In the genomic region with DNA sequence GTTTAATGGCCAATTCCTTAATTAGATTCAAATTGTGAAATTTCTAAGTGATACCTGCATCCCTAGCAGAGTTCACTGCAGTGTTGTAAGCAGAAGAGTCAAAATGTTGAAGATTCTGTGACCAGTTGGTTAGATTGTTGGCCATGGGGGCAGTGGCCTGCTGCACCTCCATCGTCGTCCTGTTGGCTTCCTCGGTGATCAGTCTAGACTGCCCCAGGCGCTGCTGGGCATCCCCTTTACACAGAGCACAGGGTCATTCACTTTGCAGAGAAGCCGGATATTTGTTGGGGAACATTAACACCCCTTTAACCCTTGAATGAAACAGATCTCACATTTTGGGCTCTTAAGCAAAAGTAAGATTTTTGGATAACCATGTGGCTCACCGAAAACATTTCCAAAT, we compare ENCODE assay signal across 16 cellular contexts.
DNase-seq lines count a peak whose midpoint lies in the region; ATAC-seq and TF ChIP-seq lines count a peak whose summit lies in the region.
"Had no signal": no experiment of that assay in that cellular context is flagged by ENCODE, and none has a peak within 500 bp of the region (broad histone marks: within the 10 kb centered on the region; RNA-seq: fewer than 3 reads in every experiment).

No MANE protein-coding gene starts in this region.

- H3K36me3 Mint-ChIP-seq in endodermal cell (ENCODE audit: low read depth), result no peaks in the 10 kb centered on the region
- no peaks in the 10 kb centered on the region for H3K36me3 Mint-ChIP-seq in activated CD8-positive, alpha-beta memory T cell treated with anti-CD3 and anti-CD28 coated beads, Interleukin-2, amount 10 ng/mL, durations not matched to agents 7 days and 5 days
- no peaks in the 10 kb centered on the region for H3K36me3 Mint-ChIP-seq in activated naive CD8-positive, alpha-beta T cell treated with anti-CD3 and anti-CD28 coated beads, Interleukin-2, amount 50 U/mL, for 24 hours (ENCODE audit: low read depth)
- H3K36me3 Mint-ChIP-seq: CD14-positive monocyte; CD4-positive, alpha-beta memory T cell had no signal

- peaks cover 12% of the 10 kb centered on the region for H3K9me1 ChIP-seq in IMR-90 (ENCODE audit: insufficient read depth, low read length)

- peak overlapping the region; percentile 18 for H2AFZ ChIP-seq in IMR-90 (replicated peaks; ENCODE audit: low read length, poor library complexity)

- no peak overlapping the region for H3K27ac Mint-ChIP-seq in endodermal cell
- no peak overlapping the region for H3K27ac Mint-ChIP-seq in activated CD8-positive, alpha-beta memory T cell treated with anti-CD3 and anti-CD28 coated beads, Interleukin-2, amount 10 ng/mL, durations not matched to agents 7 days and 5 days
- no peak overlapping the region for H3K27ac Mint-ChIP-seq in activated naive CD8-positive, alpha-beta T cell treated with anti-CD3 and anti-CD28 coated beads, Interleukin-2, amount 50 U/mL, for 24 hours
- H3K27ac Mint-ChIP-seq: CD14-positive monocyte; CD4-positive, alpha-beta memory T cell had no signal

- TF ChIP-seq RAD21 in IMR-90 (IDR thresholded peaks at IDR 0.05; ENCODE audit: low read length), result no peak

- H4K5ac ChIP-seq in IMR-90 (ENCODE audit: low read depth, low read length), result no peak overlapping the region

- H3K27ac ChIP-seq in IMR-90 (ENCODE audit: insufficient read depth, low read length) (no peak overlapping the region), endodermal cell (ENCODE audit: low read depth, low read length) (no peak overlapping the region), rectal smooth muscle tissue (ENCODE audit: low read depth, low read length) (peak overlapping the region; percentile 27)
- H3K27ac ChIP-seq: BLaER1 had no signal

- H3K36me3 ChIP-seq in IMR-90 (ENCODE audit: control insufficient read depth, insufficient read depth, low read length) (peaks cover 27% of the 10 kb centered on the region), endodermal cell (ENCODE audit: control insufficient read depth, insufficient read depth, low read length) (no peaks in the 10 kb centered on the region), rectal smooth muscle tissue (ENCODE audit: control insufficient read depth, insufficient read depth, low read length) (peaks cover 6% of the 10 kb centered on the region)
- H3K36me3 ChIP-seq: BLaER1 had no signal

- H2BK5ac ChIP-seq in IMR-90 (ENCODE audit: low read depth, low read length, poor library complexity, severe bottlenecking), result no peak overlapping the region

- H3K23ac ChIP-seq in IMR-90 (ENCODE audit: low read depth, low read length), result no peak overlapping the region

- H2AK9ac ChIP-seq in IMR-90 (replicated peaks; ENCODE audit: low read depth, low read length, poor library complexity), result peak overlapping the region; percentile 33

- H3K79me1 ChIP-seq in IMR-90 (ENCODE audit: low read depth in 1 of 2, low read length in 2 of 2), result no peaks in the 10 kb centered on the region

- TF ChIP-seq CTCF in IMR-90 (conservative IDR thresholded peaks at IDR 0.05; ENCODE audit: low read depth, low read length), result no peak
- TF ChIP-seq CTCF in endodermal cell (conservative IDR thresholded peaks at IDR 0.05), result peak; percentile 32

- H3K27me3 Mint-ChIP-seq in endodermal cell (ENCODE audit: insufficient read depth), result no peaks in the 10 kb centered on the region
- peaks cover 27% of the 10 kb centered on the region for H3K27me3 Mint-ChIP-seq in activated CD8-positive, alpha-beta memory T cell treated with anti-CD3 and anti-CD28 coated beads, Interleukin-2, amount 10 ng/mL, durations not matched to agents 7 days and 5 days
- H3K27me3 Mint-ChIP-seq in activated naive CD8-positive, alpha-beta T cell treated with anti-CD3 and anti-CD28 coated beads, Interleukin-2, amount 50 U/mL, for 24 hours, result peaks cover 6% of the 10 kb centered on the region

- intact Hi-C loops in IMR-90 (cut with micrococcal nuclease), result loop anchor here (5.0 kb wide), 1 partner anchor 36 kb away; no protein-coding TSS in a partner anchor

- H3K4me2 ChIP-seq in IMR-90 (ENCODE audit: low read depth, low read length), result no peak overlapping the region
- H3K4me2 ChIP-seq: BLaER1 had no signal

- H2AK5ac ChIP-seq in IMR-90 (ENCODE audit: low read depth, low read length), result no peak overlapping the region

- no TSS peak for BruUV-seq in IMR-90 (replicated peaks; lab: Mats Ljungman, UMichigan)

- no peaks in the 10 kb centered on the region for H4K20me1 ChIP-seq in IMR-90 (ENCODE audit: insufficient read depth, low read length)
- H4K20me1 ChIP-seq: BLaER1 had no signal

- H3K14ac ChIP-seq in IMR-90 (replicated peaks; ENCODE audit: low read depth, low read length), result no peak overlapping the region

- H3K9me3 ChIP-seq in IMR-90 (ENCODE audit: control insufficient read depth, insufficient read depth, low read length), result no peaks in the 10 kb centered on the region
- no peaks in the 10 kb centered on the region for H3K9me3 ChIP-seq in endodermal cell (ENCODE audit: control insufficient read depth, low read length)
- H3K9me3 ChIP-seq: BLaER1 had no signal

- ATAC-seq in IMR-90 (ENCODE audit: low read depth), result no peak
- ATAC-seq in activated CD8-positive, alpha-beta memory T cell treated with anti-CD3 and anti-CD28 coated beads, Interleukin-2, amount 10 ng/mL, durations not matched to agents 7 days and 5 days, result no peak
- no peak for ATAC-seq in activated naive CD8-positive, alpha-beta T cell treated with anti-CD3 and anti-CD28 coated beads, Interleukin-2, amount 50 U/mL, for 24 hours
- ATAC-seq: GM12878 had no signal

- no peak overlapping the region for H2BK120ac ChIP-seq in IMR-90 (ENCODE audit: low read depth, low read length)

- TF ChIP-seq POLR2A in IMR-90 (IDR thresholded peaks at IDR 0.05; ENCODE audit: low read depth, low read length), result no peak

- H3K27me3 ChIP-seq in IMR-90 (ENCODE audit: control insufficient read depth, insufficient read depth, low read length) (no peaks in the 10 kb centered on the region), endodermal cell (ENCODE audit: control insufficient read depth, insufficient read depth, low read length, poor library complexity, severe bottlenecking) (no peaks in the 10 kb centered on the region), rectal smooth muscle tissue (ENCODE audit: control insufficient read depth, insufficient read depth, low read length) (no peaks in the 10 kb centered on the region)
- H3K27me3 ChIP-seq: BLaER1 had no signal

- no peak overlapping the region for H4K91ac ChIP-seq in IMR-90 (ENCODE audit: insufficient read depth, low read depth, low read length)

- H3K4ac ChIP-seq in IMR-90 (ENCODE audit: low read depth, low read length), result no peak overlapping the region

- DNase-seq in ELF-1 (ENCODE audit: low read depth, low spot score), result peak; percentile 20
- no peak for DNase-seq in IMR-90
- DNase-seq in endodermal cell, result no peak
- DNase-seq in activated CD8-positive, alpha-beta memory T cell treated with anti-CD3 and anti-CD28 coated beads, Interleukin-2, amount 10 ng/mL, durations not matched to agents 7 days and 5 days, result no peak
- DNase-seq in activated naive CD8-positive, alpha-beta T cell treated with anti-CD3 and anti-CD28 coated beads, Interleukin-2, amount 50 U/mL, for 24 hours, result no peak
- DNase-seq in NCI-H146 treated with DMSO at 0.1 percent for 48 hours (lab: John Stamatoyannopoulos, UW; ENCODE audit: unreplicated experiment), result no peak
- no peak for DNase-seq in activated gamma-delta T cell treated with Interleukin-2 at 50 U/mL for 16 hours
- DNase-seq: 8988T; Calu3; CD4-positive, alpha-beta memory T cell; DMS79 treated with DMSO at 0.1 percent for 48 hours; HCEC 1CT had no signal

- dilution Hi-C loops in IMR-90 (cut with HindIII; ENCODE audit: low sequenced_read_pairs, unreplicated experiment), result no loop called here

- no peak overlapping the region for H2BK20ac ChIP-seq in IMR-90 (ENCODE audit: low read depth, low read length)

- WGBS in IMR-90 (ENCODE audit: extremely low coverage in 2 of 2, insufficient read length in 1 of 2), 2 experiments, result 60% methylated on average over 2 of the region's 6 CpGs; no CpG with 5 or more reads in 1 of the 2 experiments
- 82 to 92% methylated on average over 2 to 6 of the region's 6 CpGs for WGBS in endodermal cell (ENCODE audit: insufficient coverage in 1 of 2, insufficient read length in 1 of 2), 2 experiments

- H4K8ac ChIP-seq in IMR-90 (ENCODE audit: low read depth in 2 of 2, low read length in 2 of 2), result no peak overlapping the region

- CTCF ChIA-PET in IMR-90 (lab: Yijun Ruan, JAX), result no interaction called here
- CTCF ChIA-PET in activated CD8-positive, alpha-beta memory T cell treated with anti-CD3 and anti-CD28 coated beads, Interleukin-2, amount 10 ng/mL, durations not matched to agents 7 days and 5 days (lab: Charles Lee), result no interaction called here

- no peaks in the 10 kb centered on the region for H3K9me3 Mint-ChIP-seq in endodermal cell
- no peaks in the 10 kb centered on the region for H3K9me3 Mint-ChIP-seq in activated CD8-positive, alpha-beta memory T cell treated with anti-CD3 and anti-CD28 coated beads, Interleukin-2, amount 10 ng/mL, durations not matched to agents 7 days and 5 days (ENCODE audit: low read depth)
- H3K9me3 Mint-ChIP-seq in activated naive CD8-positive, alpha-beta T cell treated with anti-CD3 and anti-CD28 coated beads, Interleukin-2, amount 50 U/mL, for 24 hours, result no peaks in the 10 kb centered on the region
- H3K9me3 Mint-ChIP-seq: CD14-positive monocyte; CD4-positive, alpha-beta memory T cell had no signal

- H3K4me1 Mint-ChIP-seq in endodermal cell, result no peaks in the 10 kb centered on the region
- no peaks in the 10 kb centered on the region for H3K4me1 Mint-ChIP-seq in activated CD8-positive, alpha-beta memory T cell treated with anti-CD3 and anti-CD28 coated beads, Interleukin-2, amount 10 ng/mL, durations not matched to agents 7 days and 5 days
- H3K4me1 Mint-ChIP-seq in activated naive CD8-positive, alpha-beta T cell treated with anti-CD3 and anti-CD28 coated beads, Interleukin-2, amount 50 U/mL, for 24 hours, result peaks cover 5% of the 10 kb centered on the region

- in situ Hi-C loops in IMR-90 (cut with MboI; ENCODE audit: low sequenced_read_pairs), result no loop called here

- POLR2A ChIA-PET in IMR-90 (lab: Charles Lee; ENCODE audit: unreplicated experiment), result no interaction called here

- H2BK15ac ChIP-seq in IMR-90 (ENCODE audit: low read depth, low read length), result no peak overlapping the region; the same call in 2 of the 3 replicates

- no peak overlapping the region for H3K56ac ChIP-seq in IMR-90 (ENCODE audit: extremely low read depth, insufficient read depth, low read length)

- H3K18ac ChIP-seq in IMR-90 (ENCODE audit: low read depth, low read length), result no peak overlapping the region

- H3K4me3 Mint-ChIP-seq in endodermal cell, result no peak overlapping the region
- H3K4me3 Mint-ChIP-seq in activated CD8-positive, alpha-beta memory T cell treated with anti-CD3 and anti-CD28 coated beads, Interleukin-2, amount 10 ng/mL, durations not matched to agents 7 days and 5 days, result no peak overlapping the region
- H3K4me3 Mint-ChIP-seq in activated naive CD8-positive, alpha-beta T cell treated with anti-CD3 and anti-CD28 coated beads, Interleukin-2, amount 50 U/mL, for 24 hours, result no peak overlapping the region
- H3K4me3 Mint-ChIP-seq: CD14-positive monocyte; CD4-positive, alpha-beta memory T cell had no signal

- no peak overlapping the region for H3K4me3 ChIP-seq in IMR-90 (ENCODE audit: insufficient read depth, low read depth, low read length)
- H3K4me3 ChIP-seq in endodermal cell (ENCODE audit: low read length), result no peak overlapping the region
- no peak overlapping the region for H3K4me3 ChIP-seq in rectal smooth muscle tissue (ENCODE audit: low read length)
- H3K4me3 ChIP-seq: BLaER1, GM12878 had no signal

- H3K4me1 ChIP-seq in IMR-90 (ENCODE audit: control insufficient read depth, insufficient read depth, low read length) (peaks cover 7% of the 10 kb centered on the region), endodermal cell (ENCODE audit: control insufficient read depth, insufficient read depth, low read length) (no peaks in the 10 kb centered on the region), rectal smooth muscle tissue (ENCODE audit: control insufficient read depth, insufficient read depth, low read length) (peaks cover 15% of the 10 kb centered on the region)
- H3K4me1 ChIP-seq: BLaER1 had no signal

- H3K9ac ChIP-seq in IMR-90 (ENCODE audit: low read depth, low read length), result no peak overlapping the region
- H3K9ac ChIP-seq in endodermal cell (ENCODE audit: extremely low read depth, low read length, poor library complexity, severe bottlenecking), result no peak overlapping the region
- no peak overlapping the region for H3K9ac ChIP-seq in rectal smooth muscle tissue (ENCODE audit: low read length)
- H3K9ac ChIP-seq: BLaER1 had no signal
